10 cellular contexts compared by ENCODE assay signal in the genomic region with DNA sequence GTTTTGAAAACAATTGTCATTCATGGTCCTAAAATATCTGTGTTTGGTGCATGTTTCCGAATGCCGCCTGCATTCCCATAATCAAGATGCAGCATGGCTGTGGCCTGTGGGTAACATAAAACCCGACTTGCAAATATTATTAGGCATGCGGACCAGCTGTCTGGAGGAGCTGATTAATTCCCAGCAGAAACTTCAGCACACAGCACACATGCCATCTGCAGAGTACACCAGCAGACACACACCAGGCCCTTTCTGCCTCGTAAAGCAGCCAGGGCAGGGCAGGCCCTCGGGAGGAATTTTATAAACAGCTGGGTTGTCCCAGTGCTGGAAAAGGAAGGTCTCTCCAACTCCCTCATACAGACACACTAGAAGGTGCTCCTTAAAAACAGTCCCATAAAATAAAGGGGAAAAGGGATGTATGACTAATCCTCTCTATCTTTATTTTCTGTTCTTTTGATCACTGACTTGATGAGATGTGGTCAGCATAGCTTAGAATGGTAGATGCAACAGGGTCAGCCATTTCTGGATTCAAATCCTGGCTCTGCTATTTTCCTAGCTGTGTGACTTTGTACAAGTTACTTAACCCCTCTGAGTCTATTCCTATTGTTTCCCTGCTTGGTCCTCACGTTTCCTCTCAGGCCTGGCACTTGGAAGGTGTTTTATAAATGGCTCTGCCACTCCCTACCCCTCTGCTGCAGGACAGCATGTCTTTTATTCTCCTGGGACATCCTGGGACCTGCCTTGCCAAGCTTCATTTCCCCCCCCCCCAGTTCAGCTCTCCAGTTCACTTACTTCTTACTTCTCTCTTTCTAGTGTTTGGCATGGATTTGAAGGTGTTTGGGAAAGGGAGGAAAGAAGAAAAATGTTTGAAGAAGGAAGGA.
DNase-seq lines count a peak whose midpoint lies in the region; ATAC-seq and TF ChIP-seq lines count a peak whose summit lies in the region.
"Had no signal": no experiment of that assay in that cellular context is flagged by ENCODE, and none has a peak within 500 bp of the region (broad histone marks: within the 10 kb centered on the region; RNA-seq: fewer than 3 reads in every experiment).

No MANE protein-coding gene starts in this region.

- CTCF ChIA-PET in activated CD8-positive, alpha-beta memory T cell treated with anti-CD3 and anti-CD28 coated beads, Interleukin-2, amount 10 ng/mL, durations not matched to agents 7 days and 5 days (lab: Charles Lee): interaction anchor here (0.7 to 1.1 kb wide), 3 partner anchors 19 to 352 kb away, joined by 3 to 4 read pairs (median 3); no protein-coding TSS in a partner anchor

- H3K4me3 ChIP-seq in CD4-positive, CD25-positive, alpha-beta regulatory T cell (ENCODE audit: low read depth, low read length): no peak overlapping the region
- H3K4me3 ChIP-seq: lower lobe of right lung had no signal

- H3K27me3 ChIP-seq in CD4-positive, CD25-positive, alpha-beta regulatory T cell (ENCODE audit: control insufficient read depth, insufficient read depth, low read length): no peaks in the 10 kb centered on the region

- no peak for TF ChIP-seq CTCF in nephron progenitor cell (IDR thresholded peaks at IDR 0.05)

- peaks cover 24 to 65% (median 47%) of the 10 kb centered on the region in 4 donors for H3K4me1 Mint-ChIP-seq in CD4-positive, CD25-positive, alpha-beta regulatory T cell
- H3K4me1 Mint-ChIP-seq in effector memory CD8-positive, alpha-beta T cell (ENCODE audit: low read depth in 2 of 2): peaks cover 53 to 71% of the 10 kb centered on the region in 2 donors
- peaks cover 22% of the 10 kb centered on the region for H3K4me1 Mint-ChIP-seq in nephron progenitor cell
- H3K4me1 Mint-ChIP-seq in activated CD8-positive, alpha-beta memory T cell treated with anti-CD3 and anti-CD28 coated beads, Interleukin-2, amount 10 ng/mL, durations not matched to agents 7 days and 5 days: peaks cover 3% of the 10 kb centered on the region

- no peak for DNase-seq in CD4-positive, CD25-positive, alpha-beta regulatory T cell
- DNase-seq in NCI-H526 (lab: John Stamatoyannopoulos, UW) (peak; percentile 55 to 81), nephron progenitor cell (no peak), GDM1 (lab: John Stamatoyannopoulos, UW) (no peak), iPS-NIHi7 (ENCODE audit: extremely low spot score) (no peak), dedifferentiated amniotic fluid mesenchymal stem cell (ENCODE audit: extremely low spot score) (no peak)
- DNase-seq in effector memory CD8-positive, alpha-beta T cell: no peak
- DNase-seq in activated CD8-positive, alpha-beta memory T cell treated with anti-CD3 and anti-CD28 coated beads, Interleukin-2, amount 10 ng/mL, durations not matched to agents 7 days and 5 days: no peak
- DNase-seq: lower lobe of right lung; stimulated activated CD4-positive, alpha-beta T cell treated with anti-CD3 and anti-CD28 coated beads, Interleukin-4, amount 100 ng/mL, for 1 hour had no signal

- peaks cover 67% of the 10 kb centered on the region for H3K36me3 Mint-ChIP-seq in CD4-positive, CD25-positive, alpha-beta regulatory T cell
- peaks cover 96% of the 10 kb centered on the region for H3K36me3 Mint-ChIP-seq in effector memory CD8-positive, alpha-beta T cell (ENCODE audit: insufficient read depth)
- peaks cover 63% of the 10 kb centered on the region for H3K36me3 Mint-ChIP-seq in nephron progenitor cell (ENCODE audit: low read depth)
- peaks cover 69% of the 10 kb centered on the region for H3K36me3 Mint-ChIP-seq in activated CD8-positive, alpha-beta memory T cell treated with anti-CD3 and anti-CD28 coated beads, Interleukin-2, amount 10 ng/mL, durations not matched to agents 7 days and 5 days

- H3K27ac ChIP-seq in CD4-positive, CD25-positive, alpha-beta regulatory T cell (ENCODE audit: insufficient read depth, low read length, poor library complexity, severe bottlenecking): no peak overlapping the region
- H3K27ac ChIP-seq: lower lobe of right lung had no signal

- peaks cover 96% of the 10 kb centered on the region for H3K36me3 ChIP-seq in CD4-positive, CD25-positive, alpha-beta regulatory T cell (ENCODE audit: control insufficient read depth, insufficient read depth, low read length)

- no peaks in the 10 kb centered on the region for H3K27me3 Mint-ChIP-seq in CD4-positive, CD25-positive, alpha-beta regulatory T cell
- H3K27me3 Mint-ChIP-seq in effector memory CD8-positive, alpha-beta T cell: no peaks in the 10 kb centered on the region
- peaks cover 3% of the 10 kb centered on the region for H3K27me3 Mint-ChIP-seq in nephron progenitor cell (ENCODE audit: low read depth, poor library complexity)
- no peaks in the 10 kb centered on the region for H3K27me3 Mint-ChIP-seq in activated CD8-positive, alpha-beta memory T cell treated with anti-CD3 and anti-CD28 coated beads, Interleukin-2, amount 10 ng/mL, durations not matched to agents 7 days and 5 days

- H3K9me3 ChIP-seq in CD4-positive, CD25-positive, alpha-beta regulatory T cell (ENCODE audit: control insufficient read depth in 2 of 2, low read length in 2 of 2): no peaks in the 10 kb centered on the region
- H3K9me3 ChIP-seq: lower lobe of right lung had no signal

- H3K9me3 Mint-ChIP-seq in CD4-positive, CD25-positive, alpha-beta regulatory T cell: no peaks in the 10 kb centered on the region
- H3K9me3 Mint-ChIP-seq in effector memory CD8-positive, alpha-beta T cell: no peaks in the 10 kb centered on the region
- H3K9me3 Mint-ChIP-seq in nephron progenitor cell: no peaks in the 10 kb centered on the region
- H3K9me3 Mint-ChIP-seq in activated CD8-positive, alpha-beta memory T cell treated with anti-CD3 and anti-CD28 coated beads, Interleukin-2, amount 10 ng/mL, durations not matched to agents 7 days and 5 days (ENCODE audit: low read depth): no peaks in the 10 kb centered on the region

- peak overlapping the region in 1 of 4 donors; percentile 62 for H3K4me3 Mint-ChIP-seq in CD4-positive, CD25-positive, alpha-beta regulatory T cell
- no peak overlapping the region for H3K4me3 Mint-ChIP-seq in effector memory CD8-positive, alpha-beta T cell
- no peak overlapping the region for H3K4me3 Mint-ChIP-seq in nephron progenitor cell
- no peak overlapping the region for H3K4me3 Mint-ChIP-seq in activated CD8-positive, alpha-beta memory T cell treated with anti-CD3 and anti-CD28 coated beads, Interleukin-2, amount 10 ng/mL, durations not matched to agents 7 days and 5 days

- ATAC-seq in CD4-positive, CD25-positive, alpha-beta regulatory T cell (ENCODE audit: low read depth in 2 of 2): no peak
- no peak for ATAC-seq in effector memory CD8-positive, alpha-beta T cell (replicated peaks)
- ATAC-seq in activated CD8-positive, alpha-beta memory T cell treated with anti-CD3 and anti-CD28 coated beads, Interleukin-2, amount 10 ng/mL, durations not matched to agents 7 days and 5 days: no peak

- peak overlapping the region; percentile 52 to 88 (median 71) for H3K27ac Mint-ChIP-seq in CD4-positive, CD25-positive, alpha-beta regulatory T cell
- H3K27ac Mint-ChIP-seq in effector memory CD8-positive, alpha-beta T cell: peak overlapping the region; percentile 65 to 69
- peak overlapping the region; percentile 88 for H3K27ac Mint-ChIP-seq in nephron progenitor cell
- no peak overlapping the region for H3K27ac Mint-ChIP-seq in activated CD8-positive, alpha-beta memory T cell treated with anti-CD3 and anti-CD28 coated beads, Interleukin-2, amount 10 ng/mL, durations not matched to agents 7 days and 5 days

- peaks cover 13% of the 10 kb centered on the region for H3K4me1 ChIP-seq in CD4-positive, CD25-positive, alpha-beta regulatory T cell (ENCODE audit: control insufficient read depth, insufficient read depth, low read length, poor library complexity, severe bottlenecking)
- H3K4me1 ChIP-seq: lower lobe of right lung had no signal

Comparison
In these comparisons a context has a peak if more than half of its experiments do, and no peak if none do; other contexts are left out.
1. DNase-seq: peak in NCI-H526 (2 of 2); none in CD4-positive, CD25-positive, alpha-beta regulatory T cell (0 of 3), effector memory CD8-positive, alpha-beta T cell (0 of 3), nephron progenitor cell (single experiment), GDM1 (single experiment), activated CD8-positive, alpha-beta memory T cell treated with anti-CD3 and anti-CD28 coated beads, Interleukin-2, amount 10 ng/mL, durations not matched to agents 7 days and 5 days (single experiment), iPS-NIHi7 (single experiment) and dedifferentiated amniotic fluid mesenchymal stem cell (single experiment).